Comparison of ENCODE assay signal across 5 cellular contexts in genomic region chr10:47870887-47871286, GRCh38. TPM values are rescaled to one million over a fixed set of nuclear protein-coding genes. Genes with fewer than 3 reads are reported as not detected.
"Had no signal": no experiment of that assay in that cellular context is flagged by ENCODE, and none has a peak within 500 bp of the region (broad histone marks: within the 10 kb centered on the region; RNA-seq: fewer than 3 reads in every experiment).

No MANE protein-coding gene starts in this region.

RNA-seq across cellular contexts. Expression of gene NPY4R2, which starts 47.6 kb away (rescaled TPM):
- total RNA-seq: thoracic aorta, thyroid gland, tibial nerve, ureter, uterus had no signal
